In the genomic region with DNA sequence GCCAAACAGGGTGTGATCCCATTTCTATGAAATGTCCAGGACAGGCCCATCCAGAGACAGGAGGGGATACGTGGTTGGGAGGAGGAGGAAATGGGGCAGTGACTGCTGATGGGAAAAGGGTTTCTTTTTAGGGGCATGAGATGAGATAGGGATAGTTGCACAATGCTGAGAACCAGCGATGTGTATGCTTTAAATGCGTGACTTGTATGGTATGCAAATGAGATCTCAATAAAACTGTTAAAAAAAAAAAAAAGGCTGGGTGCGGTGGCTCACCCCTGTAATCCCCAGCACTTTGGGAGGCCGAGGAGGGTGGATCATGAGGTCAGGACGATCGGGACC, we compare ENCODE assay signal across 1 cellular context.
TF ChIP-seq lines count a peak whose summit lies in the region.

No MANE protein-coding gene starts in this region.

TF ChIP-seq in H1, 55 proteins besides CTCF, POLR2A, EP300 and RAD21:
- TF ChIP-seq SP2 (IDR thresholded peaks at IDR 0.05; ENCODE audit: low read length) (no peak), EZH2 (IDR thresholded peaks at IDR 0.05; ENCODE audit: low read depth, low read length, severe bottlenecking) (no peak), EGR1 (IDR thresholded peaks at IDR 0.05; ENCODE audit: borderline replicate concordance, low read depth, low read length) (no peak), SIRT6 (IDR thresholded peaks at IDR 0.05; ENCODE audit: low read length) (no peak), CBX8 (IDR thresholded peaks at IDR 0.05; ENCODE audit: borderline replicate concordance, low read depth, low read length) (no peak), FOSL1 (IDR thresholded peaks at IDR 0.05; ENCODE audit: insufficient read depth, low read depth, low read length) (no peak), CREB1 (IDR thresholded peaks at IDR 0.05) (no peak), SIX5 (IDR thresholded peaks at IDR 0.05; ENCODE audit: low read depth, low read length) (no peak), SP1 (IDR thresholded peaks at IDR 0.05; ENCODE audit: low read depth, low read length) (no peak), JUND (IDR thresholded peaks at IDR 0.05; ENCODE audit: low read length) (no peak), CHD2 (IDR thresholded peaks at IDR 0.05; ENCODE audit: low read length) (no peak), GTF2F1 (IDR thresholded peaks at IDR 0.05; ENCODE audit: borderline replicate concordance, low read depth, low read length) (no peak), ZNF274 (IDR thresholded peaks at IDR 0.05; ENCODE audit: borderline replicate concordance, extremely low read depth, low read length) (no peak), NRF1 (IDR thresholded peaks at IDR 0.05; ENCODE audit: low read depth, low read length) (no peak), MAFK (IDR thresholded peaks at IDR 0.05; ENCODE audit: low read depth, low read length) (no peak), PHF8 (conservative IDR thresholded peaks at IDR 0.05; ENCODE audit: low read depth, low read length) (no peak)
